In genomic region chr16:30722443-30722842, GRCh38 we compare ENCODE assay signal across 1 cellular context.
TF ChIP-seq lines count a peak whose summit lies in the region.

No MANE protein-coding gene starts in this region.

TF ChIP-seq in HepG2, 621 proteins besides CTCF, POLR2A, EP300 and RAD21 (continued from another document and continues in another):
- TF ChIP-seq ZNF574 (CRISPR knock-in tag; IDR thresholded peaks at IDR 0.05) = 0 out of 2 replicates have a peak, but pooled peaks have one; percentile 18
- no peak for TF ChIP-seq PATZ1 (CRISPR knock-in tag; IDR thresholded peaks at IDR 0.05)
- no peak for TF ChIP-seq ZBTB26 (CRISPR knock-in tag; IDR thresholded peaks at IDR 0.05; ENCODE audit: borderline replicate concordance)
- no peak for TF ChIP-seq ZNF335 (CRISPR knock-in tag; IDR thresholded peaks at IDR 0.05)
- no peak for TF ChIP-seq ZNF598 (CRISPR knock-in tag; IDR thresholded peaks at IDR 0.05; ENCODE audit: borderline replicate concordance)
- TF ChIP-seq ZBTB39 (CRISPR knock-in tag; IDR thresholded peaks at IDR 0.05) = no peak
- no peak for TF ChIP-seq RFX1 (IDR thresholded peaks at IDR 0.05)
- no peak for TF ChIP-seq ZFYVE20 (CRISPR knock-in tag; IDR thresholded peaks at IDR 0.05; ENCODE audit: borderline replicate concordance, low read depth)
- TF ChIP-seq DMAP1 (CRISPR knock-in tag; IDR thresholded peaks at IDR 0.05) = no peak
- TF ChIP-seq RFX3 (CRISPR knock-in tag; IDR thresholded peaks at IDR 0.05) = no peak
- TF ChIP-seq HNF1A (IDR thresholded peaks at IDR 0.05; ENCODE audit: low read depth) = no peak
- TF ChIP-seq HNF1A (CRISPR knock-in tag; IDR thresholded peaks at IDR 0.05; ENCODE audit: borderline replicate concordance) = no peak
- TF ChIP-seq ELK4 (CRISPR knock-in tag; IDR thresholded peaks at IDR 0.05; ENCODE audit: borderline replicate concordance) = no peak
- no peak for TF ChIP-seq IRF9 (CRISPR knock-in tag; IDR thresholded peaks at IDR 0.05; ENCODE audit: borderline replicate concordance)
- TF ChIP-seq ZNF687 (CRISPR knock-in tag; IDR thresholded peaks at IDR 0.05) = peak; percentile 41; the same call in 1 of the 2 replicates
- no peak for TF ChIP-seq LCORL (IDR thresholded peaks at IDR 0.05)
- no peak for TF ChIP-seq LCORL (CRISPR knock-in tag; IDR thresholded peaks at IDR 0.05)
- no peak for TF ChIP-seq BCLAF1 (IDR thresholded peaks at IDR 0.05)
- no peak for TF ChIP-seq HIVEP1 (CRISPR knock-in tag; IDR thresholded peaks at IDR 0.05)
- TF ChIP-seq ZNF776 (CRISPR knock-in tag; IDR thresholded peaks at IDR 0.05) = no peak
- TF ChIP-seq ZBTB46 (CRISPR knock-in tag; IDR thresholded peaks at IDR 0.05; ENCODE audit: borderline replicate concordance) = no peak
- TF ChIP-seq ZBTB8A (CRISPR knock-in tag; IDR thresholded peaks at IDR 0.05; ENCODE audit: borderline replicate concordance, low read depth) = no peak
- no peak for TF ChIP-seq ATF7-NPFF (CRISPR knock-in tag; IDR thresholded peaks at IDR 0.05; ENCODE audit: low read depth)
- no peak for TF ChIP-seq ZEB1 (IDR thresholded peaks at IDR 0.05; ENCODE audit: insufficient replicate concordance, low read depth)
- TF ChIP-seq ZNF597 (CRISPR knock-in tag; IDR thresholded peaks at IDR 0.05) = no peak
